ENCODE assay signal across 9 cellular contexts in genomic region chr12:125340791-125341190, GRCh38.
A peak's percentile ranks its signal among the peaks of the same experiment; 100 is the strongest.
DNase-seq lines count a peak whose midpoint lies in the region; ATAC-seq, FAIRE-seq and TF ChIP-seq lines count a peak whose summit lies in the region.
"Had no signal": no experiment of that assay in that cellular context is flagged by ENCODE, and none has a peak within 500 bp of the region (broad histone marks: within the 10 kb centered on the region; RNA-seq: fewer than 3 reads in every experiment).

No MANE protein-coding gene starts in this region.

- H3K9me3 Mint-ChIP-seq in astrocyte (ENCODE audit: unreplicated experiment) = peaks cover 3% of the 10 kb centered on the region
- H3K9me3 Mint-ChIP-seq in activated naive CD8-positive, alpha-beta T cell treated with anti-CD3 and anti-CD28 coated beads, Interleukin-2, amount 50 U/mL, for 24 hours = no peaks in the 10 kb centered on the region

- no peak overlapping the region for H2AK9ac ChIP-seq in IMR-90 (replicated peaks; ENCODE audit: low read depth, low read length, poor library complexity)

- ATAC-seq in IMR-90 (ENCODE audit: low read depth) (no peak), right cardiac atrium (peak; percentile 86 to 90), HG02938 (IDR thresholded peaks at IDR 0.05; ENCODE audit: unreplicated experiment) (no peak)
- ATAC-seq in activated naive CD8-positive, alpha-beta T cell treated with anti-CD3 and anti-CD28 coated beads, Interleukin-2, amount 50 U/mL, for 24 hours = no peak

- TF ChIP-seq CTCF in IMR-90 (conservative IDR thresholded peaks at IDR 0.05; ENCODE audit: low read depth, low read length) (no peak), astrocyte (IDR thresholded peaks at IDR 0.05; ENCODE audit: insufficient read depth, low read depth, low read length) (peak; percentile 9), thyroid gland (IDR thresholded peaks at IDR 0.05) (peak in 1 of 6 experiments; percentile 5)

- H3K9ac ChIP-seq in IMR-90 (ENCODE audit: low read depth, low read length) (no peak overlapping the region), astrocyte (ENCODE audit: low read length) (peak overlapping the region; percentile 39)

- dilution Hi-C loops in IMR-90 (cut with HindIII; ENCODE audit: low sequenced_read_pairs, unreplicated experiment) = no loop called here

- H3K27ac ChIP-seq in IMR-90 (ENCODE audit: insufficient read depth, low read length) = no peak overlapping the region
- no peak overlapping the region for H3K27ac ChIP-seq in astrocyte (ENCODE audit: low read depth, low read length)
- H3K27ac ChIP-seq in right cardiac atrium (ENCODE audit: low read length) = peak overlapping the region; percentile 42
- no peak overlapping the region for H3K27ac ChIP-seq in thyroid gland

- no peak overlapping the region for H3K4ac ChIP-seq in IMR-90 (ENCODE audit: low read depth, low read length)

- BruUV-seq in IMR-90 (replicated peaks; lab: Mats Ljungman, UMichigan) = no TSS peak

- H2AK5ac ChIP-seq in IMR-90 (ENCODE audit: low read depth, low read length) = no peak overlapping the region

- H3K9me3 ChIP-seq in IMR-90 (ENCODE audit: control insufficient read depth, insufficient read depth, low read length) (peaks cover 19% of the 10 kb centered on the region), astrocyte (ENCODE audit: insufficient read depth, low read depth, low read length) (no peaks in the 10 kb centered on the region), right cardiac atrium (ENCODE audit: control insufficient read depth, low read length) (no peaks in the 10 kb centered on the region), thyroid gland (no peaks in the 10 kb centered on the region)
- H3K9me3 ChIP-seq: stomach had no signal

- no peak overlapping the region for H4K8ac ChIP-seq in IMR-90 (ENCODE audit: low read depth in 2 of 2, low read length in 2 of 2)

- TF ChIP-seq RAD21 in IMR-90 (IDR thresholded peaks at IDR 0.05; ENCODE audit: low read length) = no peak

- TF ChIP-seq POLR2A in IMR-90 (IDR thresholded peaks at IDR 0.05; ENCODE audit: low read depth, low read length) (no peak), thyroid gland (IDR thresholded peaks at IDR 0.05) (no peak)

- H4K91ac ChIP-seq in IMR-90 (ENCODE audit: insufficient read depth, low read depth, low read length) = no peak overlapping the region

- DNase-seq in IMR-90 (peak; percentile 52), astrocyte (ENCODE audit: low read depth) (peak; percentile 84), right cardiac atrium (peak in 2 of 3 donors; percentile 18 to 61), thyroid gland (peak; percentile 4 to 19), NCI-H128 (lab: John Stamatoyannopoulos, UW; ENCODE audit: unreplicated experiment) (no peak)
- DNase-seq in activated naive CD8-positive, alpha-beta T cell treated with anti-CD3 and anti-CD28 coated beads, Interleukin-2, amount 50 U/mL, for 24 hours = no peak
- DNase-seq: NCI-H526 treated with DMSO at 0.1 percent for 48 hours, stomach had no signal

- H4K20me1 ChIP-seq in IMR-90 (ENCODE audit: insufficient read depth, low read length) (no peaks in the 10 kb centered on the region), astrocyte (ENCODE audit: insufficient read depth, low read length) (no peaks in the 10 kb centered on the region)

- H3K23ac ChIP-seq in IMR-90 (ENCODE audit: low read depth, low read length) = no peak overlapping the region

- peaks cover 2% of the 10 kb centered on the region for H3K27me3 Mint-ChIP-seq in astrocyte (ENCODE audit: low read depth, unreplicated experiment)
- peaks cover 4% of the 10 kb centered on the region for H3K27me3 Mint-ChIP-seq in activated naive CD8-positive, alpha-beta T cell treated with anti-CD3 and anti-CD28 coated beads, Interleukin-2, amount 50 U/mL, for 24 hours

- H3K4me3 ChIP-seq in IMR-90 (ENCODE audit: insufficient read depth, low read depth, low read length) = no peak overlapping the region
- no peak overlapping the region for H3K4me3 ChIP-seq in astrocyte (ENCODE audit: insufficient read depth, low read depth, low read length)
- no peak overlapping the region for H3K4me3 ChIP-seq in right cardiac atrium (ENCODE audit: low read length)
- no peak overlapping the region for H3K4me3 ChIP-seq in thyroid gland (replicated peaks in 1 of 3)
- H3K4me3 ChIP-seq: stomach had no signal

- FAIRE-seq in astrocyte (lab: Jason Lieb, UNC) = no peak

- no peak overlapping the region for H3K4me3 Mint-ChIP-seq in astrocyte (ENCODE audit: unreplicated experiment)
- H3K4me3 Mint-ChIP-seq in activated naive CD8-positive, alpha-beta T cell treated with anti-CD3 and anti-CD28 coated beads, Interleukin-2, amount 50 U/mL, for 24 hours = no peak overlapping the region

- H3K27me3 ChIP-seq in IMR-90 (ENCODE audit: control insufficient read depth, insufficient read depth, low read length) = no peaks in the 10 kb centered on the region
- no peaks in the 10 kb centered on the region for H3K27me3 ChIP-seq in astrocyte (ENCODE audit: insufficient read depth, low read length)
- H3K27me3 ChIP-seq in right cardiac atrium (ENCODE audit: control insufficient read depth, insufficient read depth) = no peaks in the 10 kb centered on the region
- H3K27me3 ChIP-seq in thyroid gland = no peaks in the 10 kb centered on the region

- no peak overlapping the region for H2BK120ac ChIP-seq in IMR-90 (ENCODE audit: low read depth, low read length)

- H3K27ac Mint-ChIP-seq in astrocyte (ENCODE audit: unreplicated experiment) = peak overlapping the region; percentile 60
- no peak overlapping the region for H3K27ac Mint-ChIP-seq in activated naive CD8-positive, alpha-beta T cell treated with anti-CD3 and anti-CD28 coated beads, Interleukin-2, amount 50 U/mL, for 24 hours

- H2BK5ac ChIP-seq in IMR-90 (ENCODE audit: low read depth, low read length, poor library complexity, severe bottlenecking) = no peak overlapping the region

- H4K5ac ChIP-seq in IMR-90 (ENCODE audit: low read depth, low read length) = no peak overlapping the region

- H3K36me3 Mint-ChIP-seq in astrocyte (ENCODE audit: low read depth, unreplicated experiment) = no peaks in the 10 kb centered on the region
- H3K36me3 Mint-ChIP-seq in activated naive CD8-positive, alpha-beta T cell treated with anti-CD3 and anti-CD28 coated beads, Interleukin-2, amount 50 U/mL, for 24 hours (ENCODE audit: low read depth) = no peaks in the 10 kb centered on the region

- no peak overlapping the region for H2BK20ac ChIP-seq in IMR-90 (ENCODE audit: low read depth, low read length)

- H2AFZ ChIP-seq in IMR-90 (replicated peaks; ENCODE audit: low read length, poor library complexity) (no peak overlapping the region), astrocyte (ENCODE audit: low read depth, low read length) (peak overlapping the region; percentile 32)

- H3K79me1 ChIP-seq in IMR-90 (ENCODE audit: low read depth in 1 of 2, low read length in 2 of 2) = no peaks in the 10 kb centered on the region

- no peak overlapping the region for H3K14ac ChIP-seq in IMR-90 (replicated peaks; ENCODE audit: low read depth, low read length)

- no peak overlapping the region for H3K18ac ChIP-seq in IMR-90 (ENCODE audit: low read depth, low read length)

- POLR2A ChIA-PET in IMR-90 (lab: Charles Lee; ENCODE audit: unreplicated experiment) = no interaction called here

- no peaks in the 10 kb centered on the region for H3K79me2 ChIP-seq in astrocyte (ENCODE audit: insufficient read depth, low read length)

- H3K4me2 ChIP-seq in IMR-90 (ENCODE audit: low read depth, low read length) (no peak overlapping the region), astrocyte (ENCODE audit: low read length) (peak overlapping the region; percentile 15)

- in situ Hi-C loops in IMR-90 (cut with MboI; ENCODE audit: low sequenced_read_pairs) = no loop called here

- intact Hi-C loops in IMR-90 (cut with micrococcal nuclease) (no loop called here), right cardiac atrium (cut with DNase I) (no loop called here), thyroid gland (cut with DNase I) (no loop called here)

- H3K4me1 Mint-ChIP-seq in astrocyte (ENCODE audit: low read depth, unreplicated experiment) = peaks cover 3% of the 10 kb centered on the region
- no peaks in the 10 kb centered on the region for H3K4me1 Mint-ChIP-seq in activated naive CD8-positive, alpha-beta T cell treated with anti-CD3 and anti-CD28 coated beads, Interleukin-2, amount 50 U/mL, for 24 hours

- no peaks in the 10 kb centered on the region for H3K4me1 ChIP-seq in IMR-90 (ENCODE audit: control insufficient read depth, insufficient read depth, low read length)
- H3K4me1 ChIP-seq in astrocyte (ENCODE audit: insufficient read depth, low read length) = no peaks in the 10 kb centered on the region
- H3K4me1 ChIP-seq in right cardiac atrium (ENCODE audit: control insufficient read depth, insufficient read depth, low read length) = no peaks in the 10 kb centered on the region
- H3K4me1 ChIP-seq in thyroid gland = no peaks in the 10 kb centered on the region

- CTCF ChIA-PET in IMR-90 (lab: Yijun Ruan, JAX) = no interaction called here

- no peak overlapping the region for H2BK15ac ChIP-seq in IMR-90 (ENCODE audit: low read depth, low read length)

- H3K36me3 ChIP-seq in IMR-90 (ENCODE audit: control insufficient read depth, insufficient read depth, low read length) = no peaks in the 10 kb centered on the region
- no peaks in the 10 kb centered on the region for H3K36me3 ChIP-seq in astrocyte (ENCODE audit: insufficient read depth, low read length)
- no peaks in the 10 kb centered on the region for H3K36me3 ChIP-seq in thyroid gland
- H3K36me3 ChIP-seq: stomach had no signal

- no CpG with 5 or more reads among the region's 5 CpGs for WGBS in IMR-90 (ENCODE audit: extremely low coverage in 2 of 2, insufficient read length in 1 of 2), 2 experiments
- WGBS in right cardiac atrium = 13% methylated on average over 5 of the region's 5 CpGs
- WGBS in thyroid gland, 2 donors = 22% methylated on average over 5 of the region's 5 CpGs

- H3K56ac ChIP-seq in IMR-90 (ENCODE audit: extremely low read depth, insufficient read depth, low read length) = no peak overlapping the region

- H3K9me1 ChIP-seq in IMR-90 (ENCODE audit: insufficient read depth, low read length) = no peaks in the 10 kb centered on the region

TF ChIP-seq in IMR-90, 13 proteins besides CTCF, POLR2A, EP300 and RAD21:
- TF ChIP-seq MAFK (IDR thresholded peaks at IDR 0.05; ENCODE audit: low read depth, low read length) = no peak

Comparison
In these comparisons a context has a peak if more than half of its experiments do, and no peak if none do; other contexts are left out.
1. ATAC-seq: peak in right cardiac atrium (2 of 2); none in IMR-90 (single experiment), HG02938 (single experiment) and activated naive CD8-positive, alpha-beta T cell treated with anti-CD3 and anti-CD28 coated beads, Interleukin-2, amount 50 U/mL, for 24 hours (single experiment).
2. DNase-seq: peak in IMR-90 (single experiment), astrocyte (single experiment), right cardiac atrium (2 of 3) and thyroid gland (2 of 2); none in NCI-H128 (single experiment) and activated naive CD8-positive, alpha-beta T cell treated with anti-CD3 and anti-CD28 coated beads, Interleukin-2, amount 50 U/mL, for 24 hours (single experiment).